Comparison of ENCODE assay signal across 10 cellular contexts in genomic region chr1:231828182-231828920, GRCh38.
DNase-seq lines count a peak whose midpoint lies in the region; ATAC-seq lines count a peak whose summit lies in the region.
"Had no signal": no experiment of that assay in that cellular context is flagged by ENCODE, and none has a peak within 500 bp of the region (broad histone marks: within the 10 kb centered on the region; RNA-seq: fewer than 3 reads in every experiment).

No MANE protein-coding gene starts in this region.

- intact Hi-C loops in left colon (cut with DNase I, micrococcal nuclease) = no loop called here

- in situ Hi-C loops in Caki2 (cut with HindIII; ENCODE audit: low pct_unique_long_range_greater_than_20kb, low sequenced_read_pairs) = no loop called here

- H4K5ac ChIP-seq in mesendoderm (ENCODE audit: low read length) = no peak overlapping the region

- H3K79me2 ChIP-seq in mesendoderm (ENCODE audit: control insufficient read depth, insufficient read depth, low read length) = no peaks in the 10 kb centered on the region

- no peak overlapping the region for H4K8ac ChIP-seq in mesendoderm (ENCODE audit: low read depth, low read length)

- no peak overlapping the region for H3K4me3 ChIP-seq in mesendoderm (ENCODE audit: low read length)

- H3K27ac ChIP-seq in mesendoderm (ENCODE audit: low read depth, low read length) = no peak overlapping the region

- H2BK15ac ChIP-seq in mesendoderm (replicated peaks; ENCODE audit: low read depth) = peak overlapping the region; percentile 74

- H3K4ac ChIP-seq in mesendoderm (ENCODE audit: low read depth, low read length) = no peak overlapping the region

- no peak overlapping the region for H3K9ac ChIP-seq in mesendoderm (ENCODE audit: low read length)

- ATAC-seq in left colon (no peak), HG02885 (IDR thresholded peaks at IDR 0.05; ENCODE audit: poor library complexity, unreplicated experiment) (no peak)

- no peaks in the 10 kb centered on the region for H3K4me1 ChIP-seq in mesendoderm (ENCODE audit: control insufficient read depth, low read depth, low read length)

- DNase-seq in Caki2 (ENCODE audit: low read depth) = peak; percentile 85
- DNase-seq in NCI-H226 = peak; percentile 85
- DNase-seq in dermis blood vessel endothelial cell = peak; percentile 95
- no peak for DNase-seq in mesendoderm
- no peak for DNase-seq in GM19238 (ENCODE audit: insufficient read length, low spot score)
- DNase-seq in occipital lobe (lab: John Stamatoyannopoulos, UW) = no peak
- no peak for DNase-seq in left colon
- DNase-seq: H7, NCI-H524 treated with DMSO at 0.1 percent for 48 hours had no signal

- no peak overlapping the region for H2BK120ac ChIP-seq in mesendoderm (ENCODE audit: low read depth, low read length)

- H3K56ac ChIP-seq in mesendoderm (ENCODE audit: low read length) = peak overlapping the region; percentile 51

- no peak overlapping the region for H2AK5ac ChIP-seq in mesendoderm (ENCODE audit: low read length)

- H3K36me3 ChIP-seq in mesendoderm (ENCODE audit: control insufficient read depth, insufficient read depth, low read length) = no peaks in the 10 kb centered on the region

- no peaks in the 10 kb centered on the region for H3K27me3 ChIP-seq in mesendoderm (ENCODE audit: insufficient read depth, low read length, poor library complexity)

- no CpG with 5 or more reads among the region's 5 CpGs for WGBS in mesendoderm (ENCODE audit: extremely low coverage, insufficient coverage, low lambda C conversion rate)

- H2BK5ac ChIP-seq in mesendoderm (ENCODE audit: low read length) = no peak overlapping the region

- no peak overlapping the region for H3K18ac ChIP-seq in mesendoderm (ENCODE audit: low read length)

- no peak overlapping the region for H3K4me2 ChIP-seq in mesendoderm (ENCODE audit: low read length)

- no peaks in the 10 kb centered on the region for H3K79me1 ChIP-seq in mesendoderm (ENCODE audit: low read length)

- H3K23ac ChIP-seq in mesendoderm (ENCODE audit: low read length) = no peak overlapping the region

Comparison
In these comparisons a context has a peak if more than half of its experiments do, and no peak if none do; other contexts are left out.
1. DNase-seq: peak in Caki2 (single experiment), NCI-H226 (single experiment) and dermis blood vessel endothelial cell (single experiment); none in mesendoderm (single experiment), GM19238 (single experiment), occipital lobe (single experiment) and left colon (0 of 2).